In genomic region chr19:6076291-6076665, GRCh38 we compare ENCODE assay signal across 17 cellular contexts. TPM values are rescaled to one million over a fixed set of nuclear protein-coding genes. Genes with fewer than 3 reads are reported as not detected.
DNase-seq lines count a peak whose midpoint lies in the region; ATAC-seq, FAIRE-seq and TF ChIP-seq lines count a peak whose summit lies in the region.
"Had no signal": no experiment of that assay in that cellular context is flagged by ENCODE, and none has a peak within 500 bp of the region (broad histone marks: within the 10 kb centered on the region; RNA-seq: fewer than 3 reads in every experiment).

No MANE protein-coding gene starts in this region.

- H3K4me1 ChIP-seq in A549 (peaks cover 14% of the 10 kb centered on the region; the same call in 2 of the 3 replicates), adipocyte (ENCODE audit: control insufficient read depth, insufficient read depth, low read length) (peaks cover 51% of the 10 kb centered on the region), left lung (peaks cover 13 to 15% of the 10 kb centered on the region in 2 donors)

- intact Hi-C loops in left lung (cut with DNase I) = no loop called here

- H3K27me3 ChIP-seq in adipocyte (replicated peaks; ENCODE audit: control insufficient read depth, insufficient read depth, low read length) (no peaks in the 10 kb centered on the region), left lung (no peaks in the 10 kb centered on the region)

- peak overlapping the region in 1 of 2 experiments; percentile 78; a peak in 3 of 6 replicates for H3K27ac ChIP-seq in A549
- peak overlapping the region; percentile 74 to 78 for H3K27ac ChIP-seq in left lung
- peak overlapping the region in 18 of 21 experiments; percentile 6 to 93 (median 59) for H3K27ac ChIP-seq in skin epidermis
- no peak overlapping the region for H3K27ac ChIP-seq in substantia nigra (ENCODE audit: low read depth, low read length, poor library complexity, severe bottlenecking)

- FAIRE-seq in A549 (lab: Jason Lieb, UNC) = no peak
- FAIRE-seq: endometrium had no signal

- ATAC-seq in A549 = no peak
- ATAC-seq in left lung = peak; percentile 9
- ATAC-seq: activated T-cell treated with anti-CD3 and anti-CD28 coated beads, Interleukin-2, amount 50 U/mL, for 4 hours had no signal

- H3K9me3 ChIP-seq in A549 (no peaks in the 10 kb centered on the region), adipocyte (ENCODE audit: control insufficient read depth, low read length) (no peaks in the 10 kb centered on the region), left lung (no peaks in the 10 kb centered on the region)

- TF ChIP-seq RAD21 in A549 (conservative IDR thresholded peaks at IDR 0.05 in 1 of 2, IDR thresholded peaks at IDR 0.05 in 1 of 2) = no peak

- no peak overlapping the region for H3K4me3 ChIP-seq in A549
- peak overlapping the region; percentile 53 for H3K4me3 ChIP-seq in adipocyte (ENCODE audit: low read length)
- H3K4me3 ChIP-seq in left lung = no peak overlapping the region
- H3K4me3 ChIP-seq in skin epidermis = no peak overlapping the region

- no peaks in the 10 kb centered on the region for H3K36me3 ChIP-seq in adipocyte (ENCODE audit: control insufficient read depth, insufficient read depth, low read length, severe bottlenecking)
- H3K36me3 ChIP-seq in left lung = no peaks in the 10 kb centered on the region

- DNase-seq in A549 (ENCODE audit: low read depth in 1 of 2, low spot score in 1 of 2) (no peak), adipocyte (ENCODE audit: low read depth) (no peak), left lung (no peak), SIG-M5 (lab: John Stamatoyannopoulos, UW) (no peak), substantia nigra (lab: John Stamatoyannopoulos, UW) (no peak)
- DNase-seq in activated effector memory CD4-positive, alpha-beta T cell treated with anti-CD3 and anti-CD28 coated beads, Interleukin-2, amount 50 U/mL, for 16 hours = no peak
- no peak for DNase-seq in activated naive CD4-positive, alpha-beta T cell treated with Interleukin-2 at 50 U/mL for 16 hours
- DNase-seq: 8988T; activated CD4-positive, alpha-beta T cell treated with anti-CD3 and anti-CD28 coated beads, Interleukin-2, amount 50 U/mL, for 48 hours; activated T-cell treated with anti-CD3 and anti-CD28 coated beads, Interleukin-2, amount 50 U/mL, for 4 hours; DMS79; NCI-H187; NCI-H510A treated with DMSO at 0.1 percent for 48 hours; OCI-M1 had no signal

- H3K4me2 ChIP-seq in A549 = peak overlapping the region; percentile 35

- WGBS in A549 (ENCODE audit: missing lambda C conversion rate) = 84% methylated on average over 7 of the region's 7 CpGs

- CTCF ChIA-PET in A549 (lab: Yijun Ruan, JAX) = interaction anchor here (0.9 to 4.8 kb wide), 4 partner anchors 28 to 52 kb away, joined by 3 to 21 read pairs (median 11); no protein-coding TSS in a partner anchor

- no peak for TF ChIP-seq POLR2A in A549 (IDR thresholded peaks at IDR 0.05; ENCODE audit: low read length)

- POLR2A ChIA-PET in A549 (lab: Yijun Ruan, JAX) = no interaction called here

- TF ChIP-seq CTCF in A549 (IDR thresholded peaks at IDR 0.05) (no peak), left lung (IDR thresholded peaks at IDR 0.05) (no peak)

- TF ChIP-seq EP300 in A549 (IDR thresholded peaks at IDR 0.05) = no peak

- peak overlapping the region; percentile 80 for H3K9ac ChIP-seq in adipocyte (ENCODE audit: low read length)

TF ChIP-seq in A549, 52 proteins besides CTCF, POLR2A, EP300 and RAD21:
- no peak for TF ChIP-seq NR3C1 (IDR thresholded peaks at IDR 0.05)

RNA-seq across cellular contexts. Expression of gene RFX2, which starts 34.0 kb away (rescaled TPM):
- polyA plus RNA-seq in A549 (2011; rRNA removed) (3.9 and 4.0 TPM in 2 replicates), A549 (2017; fragmentation: RNase III; extraction: RNeasy Plus Mini Kit Qiagen cat#74134 plus additional on column Dnase treatment) (3.7 to 4.9 TPM (median 4.3 TPM) in 3 replicates)
- polyA plus RNA-seq in A549 (2012; cell fraction: cytosol; rRNA removed) = 6.9 and 8.4 TPM in 2 replicates
- polyA plus RNA-seq in A549 (2012; cell fraction: nucleus; rRNA removed) = 14.7 and 16.9 TPM in 2 replicates
- polyA minus RNA-seq in A549 (2011; rRNA and poly(A)+ RNA removed) = 9.3 and 14.3 TPM in 2 replicates
- total RNA-seq in left lung = 10 to 100 TPM; 17.0 to 18.8 TPM

RNA-seq across cellular contexts. Expression of gene ACSBG2, which starts 59.2 kb away (rescaled TPM):
- not detected in 2 replicates for polyA plus RNA-seq in A549 (2011; rRNA removed)
- polyA plus RNA-seq in A549 (2012; cell fraction: cytosol; rRNA removed) = not detected in 2 replicates
- not detected in 2 replicates for polyA plus RNA-seq in A549 (2012; cell fraction: nucleus; rRNA removed)
- polyA plus RNA-seq in A549 (2017; fragmentation: RNase III; extraction: RNeasy Plus Mini Kit Qiagen cat#74134 plus additional on column Dnase treatment) = not detected in 3 replicates
- not detected in 2 replicates for polyA minus RNA-seq in A549 (2011; rRNA and poly(A)+ RNA removed)
- not detected for total RNA-seq in left lung
- total RNA-seq: activated T-cell treated with anti-CD3 and anti-CD28 coated beads, Interleukin-2, amount 50 U/mL, for 4 hours; HT1080 had no signal
